In the genomic region with DNA sequence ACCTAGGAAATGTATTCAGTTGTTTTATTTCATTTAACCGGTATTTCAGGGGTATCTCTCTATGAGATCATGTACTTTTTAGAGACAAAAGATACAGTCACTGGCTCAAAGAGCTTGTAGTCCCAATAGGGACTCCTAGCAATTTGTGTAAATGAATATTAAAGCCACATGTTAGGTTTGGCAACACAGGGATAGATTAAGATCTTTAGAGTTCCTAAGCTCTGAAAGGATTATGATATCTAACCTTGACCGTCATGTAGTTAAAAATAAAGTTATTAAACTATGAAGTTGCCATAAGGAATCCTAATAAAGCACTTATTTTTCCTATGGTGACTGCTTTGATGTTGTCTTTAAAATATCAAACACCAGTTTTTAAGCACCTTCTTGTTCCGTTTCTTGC, we compare ENCODE assay signal across 29 cellular contexts.
A peak's percentile ranks its signal among the peaks of the same experiment; 100 is the strongest.
DNase-seq lines count a peak whose midpoint lies in the region; ATAC-seq and TF ChIP-seq lines count a peak whose summit lies in the region.
"Had no signal": no experiment of that assay in that cellular context is flagged by ENCODE, and none has a peak within 500 bp of the region (broad histone marks: within the 10 kb centered on the region; RNA-seq: fewer than 3 reads in every experiment).

No MANE protein-coding gene starts in this region.

- DNase-seq in AG09319 (ENCODE audit: extremely low read depth, low read depth) (peak; percentile 10), GM23338 (ENCODE audit: low spot score) (no peak), foreskin fibroblast (peak; percentile 23 to 46), NCI-H510A treated with DMSO at 0.1 percent for 48 hours (lab: John Stamatoyannopoulos, UW) (no peak)
- DNase-seq: activated CD4-positive, alpha-beta T cell treated with anti-CD3 and anti-CD28 coated beads for 4 hours; activated naive CD4-positive, alpha-beta T cell treated with anti-CD3 and anti-CD28 coated beads for 36 hours; activated T-cell treated with anti-CD3 and anti-CD28 coated beads, Interleukin-2, amount 50 U/mL, for 48 hours; amniotic stem cell; CD4-positive, CD25-positive, alpha-beta regulatory T cell; effector memory CD8-positive, alpha-beta T cell; glutamatergic neuron; NCI-H1092 treated with DMSO at 0.1 percent for 48 hours; NCI-H2029 treated with DMSO at 0.1 percent for 48 hours; NCI-H2227 treated with DMSO at 0.1 percent for 48 hours; NCI-H748 treated with DMSO at 0.1 percent for 48 hours; pancreas; PC-3; Right ventricle myocardium superior; T-cell had no signal

- ATAC-seq in GM23338 (no peak), GM18858 (IDR thresholded peaks at IDR 0.05; ENCODE audit: unreplicated experiment) (no peak), HG02852 (IDR thresholded peaks at IDR 0.05; ENCODE audit: unreplicated experiment) (no peak)
- ATAC-seq in activated T-helper 17 cell treated with anti-CD3 and anti-CD28 coated beads, Interleukin-2, amount 50 U/mL, for 72 hours (replicated peaks), result no peak
- ATAC-seq: A549; effector memory CD8-positive, alpha-beta T cell; HepG2; natural killer cell treated with Interleukin-12 subunit alpha and Interleukin-12 subunit beta and Interleukin-15 and Interleukin-18, amount 100 ng/mL, for 72 hours; pancreas; PC-3; stimulated activated effector memory CD8-positive, alpha-beta T cell treated with anti-CD3 and anti-CD28 coated beads, Interleukin-12 subunit alpha, Interleukin-12 subunit beta, amount 100 ng/mL, for 72 hours; T-cell had no signal

- H3K27ac ChIP-seq in GM23338 (ENCODE audit: low read depth), result peak overlapping the region; percentile 82
- H3K27ac ChIP-seq in VCaP, result peak overlapping the region; percentile 77
- H3K27ac ChIP-seq: A549, esophagus muscularis mucosa, pancreas, suprapubic skin had no signal

- H2AFZ ChIP-seq in GM23338, result no peak overlapping the region

- no peak overlapping the region for H3K27ac Mint-ChIP-seq in GM23338
- H3K27ac Mint-ChIP-seq in activated T-helper 17 cell treated with anti-CD3 and anti-CD28 coated beads, Interleukin-2, amount 50 U/mL, for 72 hours, result no peak overlapping the region
- H3K27ac Mint-ChIP-seq: activated naive CD4-positive, alpha-beta T cell treated with anti-CD3 and anti-CD28 coated beads for 36 hours; effector memory CD8-positive, alpha-beta T cell; natural killer cell treated with Interleukin-12 subunit alpha and Interleukin-12 subunit beta and Interleukin-15 and Interleukin-18, amount 100 ng/mL, for 72 hours; stimulated activated effector memory CD8-positive, alpha-beta T cell treated with anti-CD3 and anti-CD28 coated beads, Interleukin-12 subunit alpha, Interleukin-12 subunit beta, amount 100 ng/mL, for 72 hours; T-cell had no signal

- H3K4me3 Mint-ChIP-seq in GM23338, result no peak overlapping the region
- no peak overlapping the region for H3K4me3 Mint-ChIP-seq in activated T-helper 17 cell treated with anti-CD3 and anti-CD28 coated beads, Interleukin-2, amount 50 U/mL, for 72 hours
- H3K4me3 Mint-ChIP-seq: activated naive CD4-positive, alpha-beta T cell treated with anti-CD3 and anti-CD28 coated beads for 36 hours; CD4-positive, CD25-positive, alpha-beta regulatory T cell; effector memory CD8-positive, alpha-beta T cell; natural killer cell treated with Interleukin-12 subunit alpha and Interleukin-12 subunit beta and Interleukin-15 and Interleukin-18, amount 100 ng/mL, for 72 hours; stimulated activated effector memory CD8-positive, alpha-beta T cell treated with anti-CD3 and anti-CD28 coated beads, Interleukin-12 subunit alpha, Interleukin-12 subunit beta, amount 100 ng/mL, for 72 hours; T-cell had no signal

- no peaks in the 10 kb centered on the region for H3K9me3 Mint-ChIP-seq in GM23338
- no peaks in the 10 kb centered on the region for H3K9me3 Mint-ChIP-seq in activated T-helper 17 cell treated with anti-CD3 and anti-CD28 coated beads, Interleukin-2, amount 50 U/mL, for 72 hours
- H3K9me3 Mint-ChIP-seq: activated naive CD4-positive, alpha-beta T cell treated with anti-CD3 and anti-CD28 coated beads for 36 hours; CD4-positive, CD25-positive, alpha-beta regulatory T cell; effector memory CD8-positive, alpha-beta T cell; natural killer cell treated with Interleukin-12 subunit alpha and Interleukin-12 subunit beta and Interleukin-15 and Interleukin-18, amount 100 ng/mL, for 72 hours; stimulated activated effector memory CD8-positive, alpha-beta T cell treated with anti-CD3 and anti-CD28 coated beads, Interleukin-12 subunit alpha, Interleukin-12 subunit beta, amount 100 ng/mL, for 72 hours; T-cell had no signal

- H3K27me3 Mint-ChIP-seq in GM23338 (ENCODE audit: insufficient read depth, low read depth, poor library complexity), result peaks cover 2% of the 10 kb centered on the region
- H3K27me3 Mint-ChIP-seq in activated T-helper 17 cell treated with anti-CD3 and anti-CD28 coated beads, Interleukin-2, amount 50 U/mL, for 72 hours, result no peaks in the 10 kb centered on the region
- H3K27me3 Mint-ChIP-seq: CD4-positive, CD25-positive, alpha-beta regulatory T cell; effector memory CD8-positive, alpha-beta T cell; natural killer cell treated with Interleukin-12 subunit alpha and Interleukin-12 subunit beta and Interleukin-15 and Interleukin-18, amount 100 ng/mL, for 72 hours; T-cell had no signal

- peaks cover 6% of the 10 kb centered on the region for H3K79me2 ChIP-seq in GM23338 (replicated peaks; ENCODE audit: insufficient read depth)

- no peaks in the 10 kb centered on the region for H3K4me1 ChIP-seq in GM23338 (ENCODE audit: insufficient read depth)
- H3K4me1 ChIP-seq: esophagus muscularis mucosa, pancreas, suprapubic skin had no signal

- TF ChIP-seq CTCF in AG09319 (IDR thresholded peaks at IDR 0.05; ENCODE audit: low read depth, low read length), result no peak
- no peak for TF ChIP-seq CTCF in GM23338 (conservative IDR thresholded peaks at IDR 0.05; ENCODE audit: low read depth in 2 of 2)
- no peak for TF ChIP-seq CTCF in VCaP (conservative IDR thresholded peaks at IDR 0.05)
- TF ChIP-seq CTCF in foreskin fibroblast (IDR thresholded peaks at IDR 0.05; ENCODE audit: low read depth, low read length), result no peak

- H3K4me2 ChIP-seq in GM23338, result no peak overlapping the region
- H3K4me2 ChIP-seq: A549 had no signal

- H3K4me3 ChIP-seq in GM23338 (no peak overlapping the region), foreskin fibroblast (ENCODE audit: low read depth in 1 of 2, low read length in 2 of 2) (no peak overlapping the region)
- H3K4me3 ChIP-seq: A549, esophagus muscularis mucosa, pancreas, suprapubic skin had no signal

- H3K27me3 ChIP-seq in GM23338 (ENCODE audit: insufficient read depth), result no peaks in the 10 kb centered on the region
- H3K27me3 ChIP-seq: esophagus muscularis mucosa, pancreas, suprapubic skin had no signal

- H3F3A ChIP-seq in GM23338 (replicated peaks; ENCODE audit: low read depth), result peaks cover 8% of the 10 kb centered on the region; the same call in 1 of the 2 replicates

- H3K9me2 ChIP-seq in GM23338 (ENCODE audit: insufficient read depth), result no peaks in the 10 kb centered on the region

- no peaks in the 10 kb centered on the region for H3K36me3 ChIP-seq in GM23338 (ENCODE audit: insufficient read depth)
- H3K36me3 ChIP-seq: esophagus muscularis mucosa, pancreas, suprapubic skin had no signal

- peaks cover 3% of the 10 kb centered on the region; the same call in 1 of the 3 replicates for H3K4me1 Mint-ChIP-seq in GM23338
- no peaks in the 10 kb centered on the region for H3K4me1 Mint-ChIP-seq in activated T-helper 17 cell treated with anti-CD3 and anti-CD28 coated beads, Interleukin-2, amount 50 U/mL, for 72 hours
- H3K4me1 Mint-ChIP-seq: stimulated activated effector memory CD8-positive, alpha-beta T cell treated with anti-CD3 and anti-CD28 coated beads, Interleukin-12 subunit alpha, Interleukin-12 subunit beta, amount 100 ng/mL, for 72 hours had no signal

- H4K20me1 ChIP-seq in GM23338 (replicated peaks; ENCODE audit: insufficient read depth), result no peaks in the 10 kb centered on the region; the same call in 1 of the 2 replicates

- H3K36me3 Mint-ChIP-seq in GM23338 (ENCODE audit: low read depth), result peaks cover 4% of the 10 kb centered on the region
- no peaks in the 10 kb centered on the region for H3K36me3 Mint-ChIP-seq in activated T-helper 17 cell treated with anti-CD3 and anti-CD28 coated beads, Interleukin-2, amount 50 U/mL, for 72 hours (ENCODE audit: low read depth)
- H3K36me3 Mint-ChIP-seq: natural killer cell treated with Interleukin-12 subunit alpha and Interleukin-12 subunit beta and Interleukin-15 and Interleukin-18, amount 100 ng/mL, for 72 hours had no signal

TF ChIP-seq in GM23338, 12 proteins besides CTCF, POLR2A, EP300 and RAD21 (continues in another document):
- TF ChIP-seq EZH2phosphoT487 (IDR thresholded peaks at IDR 0.05; ENCODE audit: unreplicated experiment) (no peak), POLR2AphosphoS5 (IDR thresholded peaks at IDR 0.05; ENCODE audit: low read depth) (no peak), STAT1 (IDR thresholded peaks at IDR 0.05; ENCODE audit: unreplicated experiment) (no peak)
- TF ChIP-seq, protein P1, sequence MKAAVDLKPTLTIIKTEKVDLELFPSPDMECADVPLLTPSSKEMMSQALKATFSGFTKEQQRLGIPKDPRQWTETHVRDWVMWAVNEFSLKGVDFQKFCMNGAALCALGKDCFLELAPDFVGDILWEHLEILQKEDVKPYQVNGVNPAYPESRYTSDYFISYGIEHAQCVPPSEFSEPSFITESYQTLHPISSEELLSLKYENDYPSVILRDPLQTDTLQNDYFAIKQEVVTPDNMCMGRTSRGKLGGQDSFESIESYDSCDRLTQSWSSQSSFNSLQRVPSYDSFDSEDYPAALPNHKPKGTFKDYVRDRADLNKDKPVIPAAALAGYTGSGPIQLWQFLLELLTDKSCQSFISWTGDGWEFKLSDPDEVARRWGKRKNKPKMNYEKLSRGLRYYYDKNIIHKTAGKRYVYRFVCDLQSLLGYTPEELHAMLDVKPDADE (IDR thresholded peaks at IDR 0.05), result no peak

Comparison
In these comparisons a context has a peak if more than half of its experiments do, and no peak if none do; other contexts are left out.
1. DNase-seq: peak in AG09319 (single experiment) and foreskin fibroblast (2 of 2); none in GM23338 (single experiment) and NCI-H510A treated with DMSO at 0.1 percent for 48 hours (single experiment).